ENCODE assay signal across 8 cellular contexts in genomic region chr13:26011996-26012688, GRCh38. TPM values are rescaled to one million over a fixed set of nuclear protein-coding genes. Genes with fewer than 3 reads are reported as not detected.
A peak's percentile ranks its signal among the peaks of the same experiment; 100 is the strongest.
DNase-seq lines count a peak whose midpoint lies in the region; ATAC-seq lines count a peak whose summit lies in the region.

No MANE protein-coding gene starts in this region.

- H3K27ac Mint-ChIP-seq in activated naive CD8-positive, alpha-beta T cell treated with anti-CD3 and anti-CD28 coated beads for 36 hours, result peak overlapping the region; percentile 78

- peaks cover 38% of the 10 kb centered on the region for H3K4me1 Mint-ChIP-seq in activated naive CD8-positive, alpha-beta T cell treated with anti-CD3 and anti-CD28 coated beads for 36 hours

- peak overlapping the region; percentile 8 for H3K9ac ChIP-seq in mucosa of stomach (ENCODE audit: low read length)

- no peaks in the 10 kb centered on the region for H3K36me3 ChIP-seq in mucosa of stomach (ENCODE audit: control insufficient read depth, insufficient read depth, low read length)

- peak overlapping the region; percentile 25 for H3K4me3 ChIP-seq in mucosa of stomach (ENCODE audit: low read length)

- peak overlapping the region; percentile 80 for H3K4me3 Mint-ChIP-seq in activated naive CD8-positive, alpha-beta T cell treated with anti-CD3 and anti-CD28 coated beads for 36 hours

- H3K27me3 Mint-ChIP-seq in activated naive CD8-positive, alpha-beta T cell treated with anti-CD3 and anti-CD28 coated beads for 36 hours, result no peaks in the 10 kb centered on the region

- peaks cover 25% of the 10 kb centered on the region for H3K36me3 Mint-ChIP-seq in activated naive CD8-positive, alpha-beta T cell treated with anti-CD3 and anti-CD28 coated beads for 36 hours

- ATAC-seq in GM18517 (IDR thresholded peaks at IDR 0.05; ENCODE audit: unreplicated experiment) (no peak), HG03565 (IDR thresholded peaks at IDR 0.05; ENCODE audit: unreplicated experiment) (no peak)

- H3K4me1 ChIP-seq in mucosa of stomach (ENCODE audit: control insufficient read depth, insufficient read depth, low read length), result peaks cover 9% of the 10 kb centered on the region

- no peaks in the 10 kb centered on the region for H3K27me3 ChIP-seq in mucosa of stomach (ENCODE audit: control insufficient read depth, insufficient read depth, low read length)

- H3K9me3 ChIP-seq in mucosa of stomach (ENCODE audit: control insufficient read depth, low read length), result no peaks in the 10 kb centered on the region

- peak in 3 of 4 experiments; percentile 4 to 40 (median 4) for DNase-seq in activated CD4-positive, CD25-positive, alpha-beta regulatory T cell (lab: John Stamatoyannopoulos, UW)
- DNase-seq in activated naive CD8-positive, alpha-beta T cell treated with anti-CD3 and anti-CD28 coated beads for 36 hours, result peak; percentile 71
- DNase-seq in stimulated activated naive CD4-positive, alpha-beta T cell treated with Interleukin-2 at 50 U/mL for 16 hours (lab: John Stamatoyannopoulos, UW), result peak; percentile 48
- DNase-seq in NCI-H1092 (lab: John Stamatoyannopoulos, UW), result no peak
- no peak for DNase-seq in inferior parietal cortex (ENCODE audit: extremely low spot score)

- H3K9me3 Mint-ChIP-seq in activated naive CD8-positive, alpha-beta T cell treated with anti-CD3 and anti-CD28 coated beads for 36 hours, result peaks cover 10% of the 10 kb centered on the region

RNA-seq across cellular contexts. Expression of gene SHISA2, which starts 39.7 kb away (rescaled TPM):
- total RNA-seq in activated naive CD8-positive, alpha-beta T cell treated with anti-CD3 and anti-CD28 coated beads for 36 hours, result under 1 TPM; 0.26 to 0.27 TPM

Comparison
In these comparisons a context has a peak if more than half of its experiments do, and no peak if none do; other contexts are left out.
1. DNase-seq: peak in activated CD4-positive, CD25-positive, alpha-beta regulatory T cell (3 of 4), activated naive CD8-positive, alpha-beta T cell treated with anti-CD3 and anti-CD28 coated beads for 36 hours (single experiment) and stimulated activated naive CD4-positive, alpha-beta T cell treated with Interleukin-2 at 50 U/mL for 16 hours (single experiment); none in NCI-H1092 (single experiment) and inferior parietal cortex (single experiment).